1 cellular context compared by ENCODE assay signal in genomic region chr10:110862961-110863360, GRCh38.
TF ChIP-seq lines count a peak whose summit lies in the region.

No MANE protein-coding gene starts in this region.

TF ChIP-seq in K562, 482 proteins besides CTCF, POLR2A, EP300 and RAD21:
- TF ChIP-seq TAF15 (IDR thresholded peaks at IDR 0.05; ENCODE audit: low read depth, low read length) (no peak), KLF16 (IDR thresholded peaks at IDR 0.05) (no peak), ZNF584 (CRISPR knock-in tag; IDR thresholded peaks at IDR 0.05; ENCODE audit: low read depth) (no peak), CBX1 (IDR thresholded peaks at IDR 0.05; ENCODE audit: low read depth) (no peak), ARID1B (IDR thresholded peaks at IDR 0.05) (no peak), ZNF143 (CRISPR knock-in tag; IDR thresholded peaks at IDR 0.05) (no peak), MAFK (IDR thresholded peaks at IDR 0.05; ENCODE audit: low read length) (no peak), FOS (IDR thresholded peaks at IDR 0.05; ENCODE audit: extremely low read depth, insufficient read length) (no peak), ID3 (CRISPR knock-in tag; IDR thresholded peaks at IDR 0.05) (no peak), ID3 (tag; IDR thresholded peaks at IDR 0.05) (no peak), GMEB1 (CRISPR knock-in tag; IDR thresholded peaks at IDR 0.05) (no peak), NKRF (IDR thresholded peaks at IDR 0.05; ENCODE audit: borderline replicate concordance) (no peak)
